Comparison of ENCODE assay signal across 2 cellular contexts in the genomic region with DNA sequence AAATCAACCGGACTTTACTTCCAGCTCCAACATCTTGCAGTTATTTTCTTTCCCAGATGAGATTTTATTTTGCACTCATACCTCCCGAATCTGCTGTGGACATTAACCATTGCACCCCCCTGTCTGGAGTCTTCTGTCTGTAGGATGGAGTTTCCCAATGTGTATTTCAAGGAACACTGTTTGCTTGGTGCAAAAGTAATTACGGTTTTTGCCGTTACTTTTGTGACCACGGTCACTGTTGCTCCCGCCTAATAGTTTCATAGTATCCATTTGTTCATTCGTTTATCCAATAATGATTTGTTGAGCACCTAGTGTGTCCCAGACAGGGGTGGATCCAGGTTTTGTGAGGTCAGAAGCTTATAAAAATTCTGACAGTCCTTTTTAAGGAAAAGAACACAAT.
TF ChIP-seq lines count a peak whose summit lies in the region.

No MANE protein-coding gene starts in this region.

TF ChIP-seq in HepG2, 621 proteins besides CTCF, POLR2A, EP300 and RAD21:
- TF ChIP-seq ZFYVE20 (CRISPR knock-in tag; IDR thresholded peaks at IDR 0.05; ENCODE audit: borderline replicate concordance, low read depth) (no peak), ZNF468 (CRISPR knock-in tag; IDR thresholded peaks at IDR 0.05) (no peak), SIN3A (IDR thresholded peaks at IDR 0.05; ENCODE audit: borderline replicate concordance, low read depth, low read length) (no peak), ZNF281 (CRISPR knock-in tag; IDR thresholded peaks at IDR 0.05; ENCODE audit: borderline replicate concordance) (no peak), ZNF577 (CRISPR knock-in tag; IDR thresholded peaks at IDR 0.05; ENCODE audit: borderline replicate concordance, low read depth) (no peak), TEAD2 (CRISPR knock-in tag; IDR thresholded peaks at IDR 0.05) (no peak)
- TF ChIP-seq, protein P1, sequence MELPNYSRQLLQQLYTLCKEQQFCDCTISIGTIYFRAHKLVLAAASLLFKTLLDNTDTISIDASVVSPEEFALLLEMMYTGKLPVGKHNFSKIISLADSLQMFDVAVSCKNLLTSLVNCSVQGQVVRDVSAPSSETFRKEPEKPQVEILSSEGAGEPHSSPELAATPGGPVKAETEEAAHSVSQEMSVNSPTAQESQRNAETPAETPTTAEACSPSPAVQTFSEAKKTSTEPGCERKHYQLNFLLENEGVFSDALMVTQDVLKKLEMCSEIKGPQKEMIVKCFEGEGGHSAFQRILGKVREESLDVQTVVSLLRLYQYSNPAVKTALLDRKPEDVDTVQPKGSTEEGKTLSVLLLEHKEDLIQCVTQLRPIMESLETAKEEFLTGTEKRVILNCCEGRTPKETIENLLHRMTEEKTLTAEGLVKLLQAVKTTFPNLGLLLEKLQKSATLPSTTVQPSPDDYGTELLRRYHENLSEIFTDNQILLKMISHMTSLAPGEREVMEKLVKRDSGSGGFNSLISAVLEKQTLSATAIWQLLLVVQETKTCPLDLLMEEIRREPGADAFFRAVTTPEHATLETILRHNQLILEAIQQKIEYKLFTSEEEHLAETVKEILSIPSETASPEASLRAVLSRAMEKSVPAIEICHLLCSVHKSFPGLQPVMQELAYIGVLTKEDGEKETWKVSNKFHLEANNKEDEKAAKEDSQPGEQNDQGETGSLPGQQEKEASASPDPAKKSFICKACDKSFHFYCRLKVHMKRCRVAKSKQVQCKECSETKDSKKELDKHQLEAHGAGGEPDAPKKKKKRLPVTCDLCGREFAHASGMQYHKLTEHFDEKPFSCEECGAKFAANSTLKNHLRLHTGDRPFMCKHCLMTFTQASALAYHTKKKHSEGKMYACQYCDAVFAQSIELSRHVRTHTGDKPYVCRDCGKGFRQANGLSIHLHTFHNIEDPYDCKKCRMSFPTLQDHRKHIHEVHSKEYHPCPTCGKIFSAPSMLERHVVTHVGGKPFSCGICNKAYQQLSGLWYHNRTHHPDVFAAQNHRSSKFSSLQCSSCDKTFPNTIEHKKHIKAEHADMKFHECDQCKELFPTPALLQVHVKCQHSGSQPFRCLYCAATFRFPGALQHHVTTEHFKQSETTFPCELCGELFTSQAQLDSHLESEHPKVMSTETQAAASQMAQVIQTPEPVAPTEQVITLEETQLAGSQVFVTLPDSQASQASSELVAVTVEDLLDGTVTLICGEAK (IDR thresholded peaks at IDR 0.05): peak; percentile 89
- TF ChIP-seq, protein P1 (CRISPR knock-in tag; IDR thresholded peaks at IDR 0.05): no peak

TF ChIP-seq in K562, 482 proteins besides CTCF, POLR2A, EP300 and RAD21:
- TF ChIP-seq ZNF512 (tag; IDR thresholded peaks at IDR 0.05): no peak
- TF ChIP-seq, protein P1 (IDR thresholded peaks at IDR 0.05): 0 out of 2 replicates have a peak, but pooled peaks have one; percentile 13
- TF ChIP-seq, protein P1 (CRISPR knock-in tag; IDR thresholded peaks at IDR 0.05): no peak
